ENCODE assay signal across 11 cellular contexts in genomic region chr6:164507197-164507957, GRCh38.
DNase-seq lines count a peak whose midpoint lies in the region; ATAC-seq, FAIRE-seq and TF ChIP-seq lines count a peak whose summit lies in the region.
"Had no signal": no experiment of that assay in that cellular context is flagged by ENCODE, and none has a peak within 500 bp of the region (broad histone marks: within the 10 kb centered on the region; RNA-seq: fewer than 3 reads in every experiment).

No MANE protein-coding gene starts in this region.

- DNase-seq in GM13977 (ENCODE audit: low spot score) (peak; percentile 49), breast epithelium (ENCODE audit: low spot score in 2 of 2) (no peak), NCI-H2081 treated with DMSO at 0.1 percent for 48 hours (lab: John Stamatoyannopoulos, UW) (no peak), GM12892 (ENCODE audit: insufficient read length) (no peak), mucosa of descending colon (no peak)
- DNase-seq in activated CD4-positive, alpha-beta T cell treated with anti-CD3 and anti-CD28 coated beads for 48 hours, result no peak
- DNase-seq: left lung, T1000 had no signal

- peak; percentile 87 for ATAC-seq in GM21576 (IDR thresholded peaks at IDR 0.05; ENCODE audit: unreplicated experiment)
- ATAC-seq in HG03469 (IDR thresholded peaks at IDR 0.05; ENCODE audit: unreplicated experiment), result peak; percentile 78
- no peak for ATAC-seq in mucosa of descending colon
- ATAC-seq: left lung had no signal

- H3K4me1 ChIP-seq in breast epithelium (no peaks in the 10 kb centered on the region), mucosa of descending colon (ENCODE audit: low read depth) (no peaks in the 10 kb centered on the region)
- H3K4me1 ChIP-seq: esophagus muscularis mucosa, left lung had no signal

- no peak overlapping the region for H3K27ac ChIP-seq in breast epithelium
- H3K27ac ChIP-seq: esophagus muscularis mucosa, left lung had no signal

- in situ Hi-C loops in GM13977 (cut with MboI; ENCODE audit: low pct_unique_long_range_greater_than_20kb, low sequenced_read_pairs, unreplicated experiment), result no loop called here

- H3K36me3 ChIP-seq in breast epithelium, result no peaks in the 10 kb centered on the region
- no peaks in the 10 kb centered on the region for H3K36me3 ChIP-seq in mucosa of descending colon (ENCODE audit: low read depth)
- H3K36me3 ChIP-seq: esophagus muscularis mucosa, left lung had no signal

- FAIRE-seq in GM12892 (lab: Jason Lieb, UNC), result no peak

- TF ChIP-seq POLR2A in breast epithelium (IDR thresholded peaks at IDR 0.05) (no peak), GM12892 (IDR thresholded peaks at IDR 0.05; ENCODE audit: low read depth, low read length) (no peak)

- H3K9me3 ChIP-seq in breast epithelium (no peaks in the 10 kb centered on the region), mucosa of descending colon (peaks cover 44% of the 10 kb centered on the region)
- H3K9me3 ChIP-seq: esophagus muscularis mucosa had no signal

- intact Hi-C loops in breast epithelium (cut with DNase I; ENCODE audit: low total_unique reads) (no loop called here), mucosa of descending colon (cut with DNase I, micrococcal nuclease) (no loop called here)

- no peaks in the 10 kb centered on the region for H3K27me3 ChIP-seq in breast epithelium
- H3K27me3 ChIP-seq: esophagus muscularis mucosa, left lung had no signal

- H3K4me3 ChIP-seq in breast epithelium (peak overlapping the region in 2 of 3 donors; percentile 25 to 40), mucosa of descending colon (no peak overlapping the region)
- H3K4me3 ChIP-seq: left lung had no signal

- TF ChIP-seq CTCF in GM13977 (IDR thresholded peaks at IDR 0.05; ENCODE audit: extremely low read depth, insufficient read depth, missing control alignments) (no peak), breast epithelium (IDR thresholded peaks at IDR 0.05) (no peak), mucosa of descending colon (IDR thresholded peaks at IDR 0.05) (no peak)
